Comparison of ENCODE assay signal across 19 cellular contexts in genomic region chr9:133582501-133583045, GRCh38. TPM values are rescaled to one million over a fixed set of nuclear protein-coding genes. Genes with fewer than 3 reads are reported as not detected.
DNase-seq lines count a peak whose midpoint lies in the region; ATAC-seq and FAIRE-seq lines count a peak whose summit lies in the region.
"Had no signal": no experiment of that assay in that cellular context is flagged by ENCODE, and none has a peak within 500 bp of the region (broad histone marks: within the 10 kb centered on the region; RNA-seq: fewer than 3 reads in every experiment).

No MANE protein-coding gene starts in this region.

- intact Hi-C loops in left cardiac atrium (cut with DNase I) = loop anchor here in 1 of 2 donors (5.0 kb wide), 1 partner anchor 45 kb away; no protein-coding TSS in a partner anchor

- peaks cover 64% of the 10 kb centered on the region for H3K4me1 ChIP-seq in mesodermal cell (ENCODE audit: control insufficient read depth, insufficient read depth, low read length, poor library complexity, severe bottlenecking)

- H3K27ac ChIP-seq in mesodermal cell (ENCODE audit: low read depth, low read length, severe bottlenecking) = peak overlapping the region; percentile 93
- H3K27ac ChIP-seq: C4-2B had no signal

- no peak for ATAC-seq in left cardiac atrium
- ATAC-seq in GM19455 (IDR thresholded peaks at IDR 0.05; ENCODE audit: unreplicated experiment) = no peak
- no peak for ATAC-seq in HG02885 (IDR thresholded peaks at IDR 0.05; ENCODE audit: poor library complexity, unreplicated experiment)
- ATAC-seq in HG03108 (IDR thresholded peaks at IDR 0.05; ENCODE audit: unreplicated experiment) = no peak

- no peaks in the 10 kb centered on the region for H3K9me3 ChIP-seq in mesodermal cell (ENCODE audit: control insufficient read depth, low read length)

- DNase-seq in NCI-H345 (lab: John Stamatoyannopoulos, UW) = peak; percentile 42
- no peak for DNase-seq in NCI-H345 treated with DMSO at 0.1 percent for 48 hours (lab: John Stamatoyannopoulos, UW; ENCODE audit: unreplicated experiment)
- DNase-seq in left cardiac atrium = peak; percentile 33
- DNase-seq in urothelium cell line (ENCODE audit: low spot score) = no peak
- DNase-seq: 8988T, DMS79, HCEC 1CT, NCI-H1436, NCI-H2081 treated with DMSO at 0.1 percent for 48 hours, NCI-H2227 treated with DMSO at 0.1 percent for 48 hours, SHP77 had no signal

- peak; percentile 37 for FAIRE-seq in urothelium cell line (lab: Jason Lieb, UNC)
- FAIRE-seq: GM12891 had no signal

- H3K36me3 ChIP-seq in mesodermal cell (ENCODE audit: control insufficient read depth, insufficient read depth, low read length) = no peaks in the 10 kb centered on the region

- no peak overlapping the region for H3K4me3 ChIP-seq in mesodermal cell (ENCODE audit: extremely low read depth, insufficient read depth, low read length, poor library complexity, severe bottlenecking)

- 93 to 97% methylated on average over 8 to 13 of the region's 14 CpGs for WGBS in mesodermal cell (ENCODE audit: insufficient coverage in 2 of 2), 2 experiments

RNA-seq across cellular contexts. Expression of gene FAM163B, which starts 26.6 kb away (rescaled TPM):
- total RNA-seq in left cardiac atrium = under 1 TPM in 1 of 2 donors, not detected in 1; 0.37 TPM
- 9.5 TPM for polyA plus RNA-seq in mesodermal cell (2013, experiment 1 of 2)
- 6.8 TPM for polyA plus RNA-seq in mesodermal cell (2013, experiment 2 of 2)
- total RNA-seq: G401, HT1080 had no signal

RNA-seq across cellular contexts. Expression of gene ADAMTSL2, which starts 48.1 kb away (rescaled TPM):
- 10 to 100 TPM; 13.9 to 16.7 TPM for total RNA-seq in left cardiac atrium
- polyA plus RNA-seq in mesodermal cell (2013, experiment 1 of 2) = 30.7 TPM
- 30.4 TPM for polyA plus RNA-seq in mesodermal cell (2013, experiment 2 of 2)
- total RNA-seq: G401, HT1080 had no signal

RNA-seq across cellular contexts. Expression of gene DBH, which starts 53.6 kb away (rescaled TPM):
- not detected for total RNA-seq in left cardiac atrium
- 0.11 TPM for polyA plus RNA-seq in mesodermal cell (2013, experiment 1 of 2)
- not detected for polyA plus RNA-seq in mesodermal cell (2013, experiment 2 of 2)
- total RNA-seq: G401, HT1080 had no signal

RNA-seq across cellular contexts. Expression of gene MYMK, which starts 57.8 kb away (rescaled TPM):
- not detected for total RNA-seq in left cardiac atrium
- polyA plus RNA-seq in mesodermal cell (2013, experiment 1 of 2) = not detected
- not detected for polyA plus RNA-seq in mesodermal cell (2013, experiment 2 of 2)
- total RNA-seq: HT1080 had no signal

Comparison
In these comparisons a context has a peak if more than half of its experiments do, and no peak if none do; other contexts are left out.
1. DNase-seq: peak in NCI-H345 (single experiment) and left cardiac atrium (single experiment); none in NCI-H345 treated with DMSO at 0.1 percent for 48 hours (single experiment) and urothelium cell line (single experiment).